20 cellular contexts compared by ENCODE assay signal in the genomic region with DNA sequence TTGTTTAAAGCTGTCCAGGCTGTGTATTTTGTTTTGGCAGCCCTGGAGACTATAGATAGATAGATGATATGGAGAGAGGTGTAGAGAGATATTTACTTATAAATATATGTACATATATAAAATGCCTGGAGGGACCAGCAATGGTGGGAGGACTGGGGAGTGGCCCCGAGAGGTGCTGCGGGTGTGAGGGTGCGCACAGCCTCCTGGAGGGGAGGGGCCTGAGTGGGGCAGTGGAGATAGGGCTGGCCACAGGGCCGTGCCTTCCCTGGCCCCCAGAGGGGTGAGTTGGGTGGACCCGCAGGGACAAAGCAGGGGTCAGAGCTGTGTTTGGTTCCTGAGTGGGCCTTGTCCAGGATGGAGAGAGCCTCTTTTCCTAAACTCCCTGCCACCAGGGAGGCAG.
"Had no signal": no experiment of that assay in that cellular context is flagged by ENCODE, and none has a peak within 500 bp of the region (broad histone marks: within the 10 kb centered on the region; RNA-seq: fewer than 3 reads in every experiment).

No MANE protein-coding gene starts in this region.

- FAIRE-seq: pancreas had no signal

- H3K27me3 ChIP-seq: foreskin keratinocyte, pancreas, stomach, thyroid gland had no signal

- H3K4me1 ChIP-seq: foreskin keratinocyte, pancreas had no signal

- H3K36me3 ChIP-seq: neutrophil, pancreas, stomach, thyroid gland had no signal

- DNase-seq: cerebellar nuclear complex; cortex of kidney; foreskin keratinocyte; glutamatergic neuron; hypothalamus; immature natural killer cell; kidney glomerular epithelial cell; left colon; natural killer cell; pancreas; stimulated activated CD4-positive, alpha-beta T cell treated with anti-CD3 and anti-CD28 coated beads, Interleukin-2, amount 100 ng/mL, for 24 hours; stimulated activated CD4-positive, alpha-beta T cell treated with anti-CD3 and anti-CD28 coated beads, Interleukin-4, amount 100 ng/mL, for 24 hours; stimulated activated naive CD4-positive, alpha-beta T cell treated with Interleukin-2 at 50 U/mL for 16 hours; stomach; thyroid gland had no signal

- H3K9me3 ChIP-seq: neutrophil, pancreas, stomach, thyroid gland had no signal

- H3K4me3 ChIP-seq: lung, pancreas, stomach, thyroid gland had no signal

- ATAC-seq: esophagus mucosa, left colon, natural killer cell, pancreas, sciatic nerve had no signal

- H3K27ac ChIP-seq: epithelial cell of prostate, foreskin keratinocyte, neutrophil, pancreas, stomach, thyroid gland had no signal
